24 cellular contexts compared by ENCODE assay signal in the genomic region with DNA sequence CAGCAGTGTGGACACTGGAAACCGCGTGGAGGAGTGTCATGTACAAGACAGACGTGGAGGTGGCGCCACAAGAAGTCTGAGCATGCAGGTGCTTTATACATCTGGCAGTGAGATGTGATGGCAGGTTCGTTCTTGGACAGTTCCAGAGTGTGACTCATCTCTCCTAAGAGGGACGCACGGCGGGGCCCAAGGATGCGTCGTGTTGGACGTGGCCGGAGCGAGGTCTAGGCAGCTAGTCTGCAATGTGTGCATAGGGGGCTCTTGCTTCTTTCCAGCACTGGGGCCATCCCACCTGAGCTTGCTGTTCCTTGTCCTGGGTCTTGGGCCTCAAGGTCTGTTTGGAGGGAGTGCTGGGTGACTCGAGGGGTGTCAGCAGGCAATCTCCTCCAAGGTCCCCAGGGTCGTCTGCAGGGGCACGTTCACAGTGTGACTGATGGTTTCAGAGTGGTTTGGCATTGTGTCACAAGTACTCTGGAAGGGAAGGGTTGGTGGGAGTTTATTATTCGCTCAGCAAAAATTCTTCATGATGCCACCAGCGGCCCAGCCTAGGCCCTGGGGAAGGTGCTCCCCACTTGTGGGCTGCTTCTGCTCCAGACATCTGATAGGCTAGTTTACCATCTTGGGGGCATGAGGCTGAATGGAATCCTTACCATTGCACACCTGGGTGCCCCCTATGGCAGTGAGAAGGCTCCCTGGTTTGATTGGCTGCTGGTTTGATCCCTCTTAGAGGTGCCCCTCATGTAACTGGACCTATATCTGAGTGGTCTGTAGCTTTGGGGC. TPM values are rescaled to one million over a fixed set of nuclear protein-coding genes. Genes with fewer than 3 reads are reported as not detected.
DNase-seq lines count a peak whose midpoint lies in the region; ATAC-seq, FAIRE-seq and TF ChIP-seq lines count a peak whose summit lies in the region.
"Had no signal": no experiment of that assay in that cellular context is flagged by ENCODE, and none has a peak within 500 bp of the region (broad histone marks: within the 10 kb centered on the region; RNA-seq: fewer than 3 reads in every experiment).

No MANE protein-coding gene starts in this region.

- intact Hi-C loops in K562 (cut with micrococcal nuclease) = no loop called here

- peaks cover 17 to 76% of the 10 kb centered on the region in 2 experiments; a peak in 4 of 5 replicates for H3K27me3 ChIP-seq in K562 (ENCODE audit: control insufficient read depth in 2 of 2, insufficient read depth in 2 of 2, low read length in 2 of 2)
- no peaks in the 10 kb centered on the region for H3K27me3 ChIP-seq in keratinocyte (ENCODE audit: control insufficient read depth, extremely low read depth, insufficient read depth, low read length)
- H3K27me3 ChIP-seq: BLaER1 had no signal

- H3K9me1 ChIP-seq in K562 (ENCODE audit: control insufficient read depth, insufficient read depth, low read length) (no peaks in the 10 kb centered on the region), keratinocyte (ENCODE audit: control insufficient read depth, extremely low read depth, insufficient read depth, low read length) (no peaks in the 10 kb centered on the region)

- no peak for TF ChIP-seq RAD21 in K562 (CRISPR knock-in tag; conservative IDR thresholded peaks at IDR 0.05 in 1 of 2, IDR thresholded peaks at IDR 0.05 in 1 of 2)

- H4K20me1 ChIP-seq in K562 (replicated peaks; ENCODE audit: control insufficient read depth, insufficient read depth, low read length) (0 out of 2 replicates have a peak, but pooled peaks cover 5% of the 10 kb centered on the region), keratinocyte (ENCODE audit: control insufficient read depth, extremely low read depth, insufficient read depth, low read length) (no peaks in the 10 kb centered on the region)
- H4K20me1 ChIP-seq: BLaER1 had no signal

- H3K27ac ChIP-seq in K562 (ENCODE audit: extremely low read depth, low read depth, low read length) (no peak overlapping the region), keratinocyte (ENCODE audit: control insufficient read depth, insufficient read depth, low read length) (no peak overlapping the region)
- H3K27ac ChIP-seq: BLaER1, SK-N-MC had no signal

- no peak overlapping the region for H3K27ac Mint-ChIP-seq in type B pancreatic cell
- H3K27ac Mint-ChIP-seq: CD8-positive, alpha-beta T cell had no signal

- H3K36me3 ChIP-seq in K562 (ENCODE audit: control insufficient read depth, insufficient read depth, low read length) (no peaks in the 10 kb centered on the region), keratinocyte (ENCODE audit: control insufficient read depth in 2 of 2, extremely low read depth in 1 of 2, insufficient read depth in 2 of 2, low read length in 2 of 2) (no peaks in the 10 kb centered on the region)
- H3K36me3 ChIP-seq: BLaER1 had no signal

- no peaks in the 10 kb centered on the region for H3K9me3 Mint-ChIP-seq in type B pancreatic cell
- H3K9me3 Mint-ChIP-seq: CD8-positive, alpha-beta T cell had no signal

- peaks cover 4% of the 10 kb centered on the region for H3K27me3 Mint-ChIP-seq in type B pancreatic cell

- H3K79me2 ChIP-seq in K562 (ENCODE audit: control insufficient read depth, insufficient read depth, low read length) (no peaks in the 10 kb centered on the region), keratinocyte (ENCODE audit: control insufficient read depth, insufficient read depth, low read length) (no peaks in the 10 kb centered on the region)

- TF ChIP-seq CTCF in K562 (IDR thresholded peaks at IDR 0.05 in 2 of 3, conservative IDR thresholded peaks at IDR 0.05 in 1 of 3; ENCODE audit: insufficient read depth in 2 of 3, low read depth in 1 of 3, low read length in 3 of 3) (no peak), keratinocyte (optimal IDR thresholded peaks at IDR 0.05 in 1 of 3, IDR thresholded peaks at IDR 0.05 in 1 of 3, conservative IDR thresholded peaks at IDR 0.05 in 1 of 3; ENCODE audit: extremely low read depth in 1 of 3, insufficient read depth in 2 of 3, low read length in 3 of 3) (no peak), type B pancreatic cell (conservative IDR thresholded peaks at IDR 0.05) (no peak)

- in situ Hi-C loops in K562 (cut with MboI) = no loop called here

- no peak for TF ChIP-seq POLR2A in K562 (conservative IDR thresholded peaks at IDR 0.05)

- H3K4me2 ChIP-seq in K562 (ENCODE audit: insufficient read depth, low read length) (no peak overlapping the region), keratinocyte (ENCODE audit: control insufficient read depth, extremely low read depth, insufficient read depth, low read depth, low read length) (no peak overlapping the region)
- H3K4me2 ChIP-seq: BLaER1 had no signal

- dilution Hi-C loops in keratinocyte (cut with MboI; ENCODE audit: extremely low pct_ligation_motif_present, low sequenced_read_pairs) = no loop called here

- 4% methylated on average over 18 of the region's 18 CpGs for WGBS in K562 (ENCODE audit: insufficient coverage, low coverage, missing lambda C conversion rate)

- H3K4me3 ChIP-seq in K562 (no peak overlapping the region), keratinocyte (ENCODE audit: control insufficient read depth in 2 of 3, extremely low read depth in 1 of 3, insufficient read depth in 2 of 3, low read depth in 1 of 3, low read length in 3 of 3) (no peak overlapping the region)
- H3K4me3 ChIP-seq: BLaER1, SK-N-MC had no signal

- no TSS peak for BruUV-seq in K562 (replicated peaks; lab: Mats Ljungman, UMichigan)

- no peak overlapping the region for H3K9ac ChIP-seq in K562 (ENCODE audit: insufficient read depth in 1 of 2, low read depth in 2 of 2, low read length in 2 of 2)
- no peak overlapping the region for H3K9ac ChIP-seq in keratinocyte (ENCODE audit: control insufficient read depth, extremely low read depth, insufficient read depth, low read length)
- H3K9ac ChIP-seq: BLaER1 had no signal

- H3K9me3 ChIP-seq in K562 (replicated peaks; ENCODE audit: control insufficient read depth, insufficient read depth, low read depth, low read length) (no peaks in the 10 kb centered on the region), keratinocyte (ENCODE audit: control insufficient read depth, low read depth, low read length) (no peaks in the 10 kb centered on the region)
- H3K9me3 ChIP-seq: BLaER1 had no signal

- ATAC-seq in K562 (peak; percentile 54), GM21576 (IDR thresholded peaks at IDR 0.05; ENCODE audit: unreplicated experiment) (no peak), HG03520 (IDR thresholded peaks at IDR 0.05; ENCODE audit: unreplicated experiment) (no peak), HG02840 (IDR thresholded peaks at IDR 0.05; ENCODE audit: low FRiP score, unreplicated experiment) (no peak)
- ATAC-seq: CD8-positive, alpha-beta T cell; PC-3 had no signal

- FAIRE-seq in K562 (lab: Jason Lieb, UNC) (peak; percentile 15), keratinocyte (lab: Jason Lieb, UNC) (no peak)
- FAIRE-seq: GM12891 had no signal

- H3K4me3 Mint-ChIP-seq in type B pancreatic cell = no peak overlapping the region
- H3K4me3 Mint-ChIP-seq: CD8-positive, alpha-beta T cell had no signal

- H3K4me1 Mint-ChIP-seq in type B pancreatic cell (ENCODE audit: unreplicated experiment) = peaks cover 14% of the 10 kb centered on the region

- TF ChIP-seq EP300 in K562 (IDR thresholded peaks at IDR 0.05; ENCODE audit: low read length) = no peak

- POLR2A ChIA-PET in K562 (lab: Yijun Ruan, JAX) = no interaction called here

- H3K4me1 ChIP-seq in K562 (replicated peaks in 1 of 2; ENCODE audit: control insufficient read depth in 2 of 2, insufficient read depth in 2 of 2, low read length in 2 of 2) (peaks cover 0 to 3% of the 10 kb centered on the region in 2 experiments; a peak in 2 of 5 replicates), keratinocyte (ENCODE audit: control insufficient read depth, extremely low read depth, insufficient read depth, low read length) (peaks cover 17% of the 10 kb centered on the region)

- no peaks in the 10 kb centered on the region for H3K36me3 Mint-ChIP-seq in type B pancreatic cell
- H3K36me3 Mint-ChIP-seq: CD8-positive, alpha-beta T cell had no signal

- H2AFZ ChIP-seq in K562 (ENCODE audit: low read depth, low read length) = no peak overlapping the region
- H2AFZ ChIP-seq in keratinocyte (ENCODE audit: control insufficient read depth, low read length) = no peak overlapping the region

- peak; percentile 22 for DNase-seq in activated CD8-positive, alpha-beta memory T cell treated with anti-CD3 and anti-CD28 coated beads, Interleukin-2, amount 50 U/mL, for 48 hours
- no peak for DNase-seq in activated CD8-positive, alpha-beta memory T cell treated with anti-CD3 and anti-CD28 coated beads for 24 hours
- peak in 3 of 4 experiments; percentile 18 to 36 (median 24) for DNase-seq in K562 (ENCODE audit: extremely low read depth in 1 of 4, low spot score in 3 of 4)
- peak; percentile 9 for DNase-seq in keratinocyte (ENCODE audit: low read depth, low spot score)
- DNase-seq in type B pancreatic cell (ENCODE audit: extremely low spot score, unreplicated experiment) = peak; percentile 57
- DNase-seq: 8988T; CD8-positive, alpha-beta T cell; DND-41; GF-D8; GOT3; MV-4-11; NCI-H1417; NCI-H187 treated with DMSO at 0.1 percent for 48 hours; NCI-H2171 treated with DMSO at 0.1 percent for 48 hours; NCI-H774; PC-3 had no signal

- CTCF ChIA-PET in K562 (lab: Yijun Ruan, JAX; ENCODE audit: low intra/inter-chr PET ratio) = no interaction called here

RNA-seq across cellular contexts. Expression of a gene that starts 22.1 kb away (rescaled TPM):
- not detected in 2 replicates for total RNA-seq in K562 (2011; cell fraction: chromatin; rRNA removed; ENCODE audit: low replicate concordance)
- total RNA-seq in K562 (2011; cell fraction: nucleolus; rRNA removed) = not detected in 2 replicates
- not detected in 2 replicates for total RNA-seq in K562 (2011; cell fraction: nucleoplasm; rRNA removed)
- not detected in 2 replicates for total RNA-seq in K562 (2014; rRNA removed)
- total RNA-seq in K562 (2014; rRNA removed; fragmentation: Illumina TruSeq; extraction: Trizol) = not detected in 2 replicates
- total RNA-seq in K562 (2015; rRNA removed; fragmentation: Illumina TruSeq; extraction: Trizol) = not detected in 2 replicates
- not detected in 2 replicates for total RNA-seq in K562 (2021)
- not detected in 2 replicates for polyA plus RNA-seq in K562 (2011; rRNA removed)
- 0.10 and 0.12 TPM in 2 replicates for polyA plus RNA-seq in K562 (2011; cell fraction: cytosol; rRNA removed)
- polyA plus RNA-seq in K562 (2011; cell fraction: nucleus; rRNA removed) = not detected in 2 replicates
- polyA plus RNA-seq in K562 (2012) = 0.13 and 0.25 TPM in 2 replicates
- polyA plus RNA-seq in K562 (2014; fragmentation: Illumina TruSeq; extraction: Trizol) = not detected in 2 replicates
- polyA plus RNA-seq in K562 (2014; fragmentation: Nextera tagmentation; extraction: Ambion mirVana) = under 1 TPM; 0.10 to 0.20 TPM
- not detected in 2 replicates for polyA plus RNA-seq in K562 (2014; rRNA removed)
- polyA minus RNA-seq in K562 (2011; rRNA and poly(A)+ RNA removed) = 0.54 TPM in 1 of 2 replicates, not detected in the other
- not detected in 2 replicates for polyA minus RNA-seq in K562 (2011; cell fraction: cytosol; rRNA and poly(A)+ RNA removed)
- polyA minus RNA-seq in K562 (2011; cell fraction: nucleus; rRNA and poly(A)+ RNA removed) = not detected in 2 replicates
- polyA plus RNA-seq in keratinocyte = not detected in 3 replicates
- not detected for polyA plus RNA-seq in keratinocyte (2011; ENCODE audit: low read depth)
- not detected in 2 replicates for polyA plus RNA-seq in keratinocyte (2011; cell fraction: cytosol; rRNA removed)
- polyA plus RNA-seq in keratinocyte (2011; cell fraction: nucleus; rRNA removed) = not detected in 2 replicates
- polyA plus RNA-seq in keratinocyte (2012; ENCODE audit: low replicate concordance) = not detected in 2 replicates
- polyA minus RNA-seq in keratinocyte = not detected in 3 replicates
- polyA minus RNA-seq in keratinocyte (2011; cell fraction: cytosol; rRNA and poly(A)+ RNA removed) = not detected
- polyA minus RNA-seq in keratinocyte (2011; cell fraction: nucleus; rRNA and poly(A)+ RNA removed) = not detected in 2 replicates
- not detected in 2 replicates for total RNA-seq in type B pancreatic cell (ENCODE audit: low replicate concordance)
- total RNA-seq: CD8-positive, alpha-beta T cell; HT-29; NCI-H460; PC-3 had no signal
